21 cellular contexts compared by ENCODE assay signal in the genomic region with DNA sequence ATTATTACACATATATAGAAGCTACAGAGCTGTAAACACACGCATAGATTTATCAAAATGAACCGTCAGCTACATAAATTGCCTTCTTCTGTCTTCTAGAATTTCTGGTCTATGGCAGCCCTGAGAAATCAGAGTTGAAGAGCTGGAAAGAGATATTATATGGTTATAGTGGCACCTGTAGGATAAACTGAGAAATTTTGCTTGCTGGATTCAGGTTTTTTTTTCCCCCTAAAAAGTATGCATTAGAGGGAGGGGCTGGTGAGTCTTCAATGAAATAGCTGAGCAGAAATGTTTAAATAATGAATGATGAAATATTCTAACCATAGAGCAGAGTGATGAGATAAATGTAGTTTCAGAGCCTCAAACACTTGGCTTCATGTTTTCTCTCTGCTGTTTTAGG.
"Had no signal": no experiment of that assay in that cellular context is flagged by ENCODE, and none has a peak within 500 bp of the region (broad histone marks: within the 10 kb centered on the region; RNA-seq: fewer than 3 reads in every experiment).

No MANE protein-coding gene starts in this region.

- H3K4me3 Mint-ChIP-seq: activated CD4-positive, alpha-beta memory T cell treated with anti-CD3 and anti-CD28 coated beads for 36 hours; activated naive CD8-positive, alpha-beta T cell treated with anti-CD3 and anti-CD28 coated beads, Interleukin-2, amount 10 ng/mL, durations not matched to agents 7 days and 5 days; memory B cell; nephron had no signal

- H3K36me3 Mint-ChIP-seq: activated CD4-positive, alpha-beta memory T cell treated with anti-CD3 and anti-CD28 coated beads for 36 hours; activated naive CD8-positive, alpha-beta T cell treated with anti-CD3 and anti-CD28 coated beads, Interleukin-2, amount 10 ng/mL, durations not matched to agents 7 days and 5 days; memory B cell had no signal

- H3K27ac ChIP-seq: heart right ventricle, pancreas, psoas muscle, right atrium auricular region, upper lobe of right lung had no signal

- H3K4me1 ChIP-seq: pancreas, right atrium auricular region, upper lobe of right lung had no signal

- H3K4me1 Mint-ChIP-seq: activated naive CD8-positive, alpha-beta T cell treated with anti-CD3 and anti-CD28 coated beads, Interleukin-2, amount 10 ng/mL, durations not matched to agents 7 days and 5 days had no signal

- H3K4me3 ChIP-seq: heart right ventricle, pancreas, psoas muscle, right atrium auricular region, upper lobe of right lung had no signal

- FAIRE-seq: endometrium, pancreas had no signal

- ATAC-seq: heart right ventricle; left cardiac atrium; pancreas; psoas muscle; stimulated activated naive CD8-positive, alpha-beta T cell treated with anti-CD3 and anti-CD28 coated beads, Interleukin-15, Interleukin-2, amounts not matched to agents 100 U/mL and 50 U/mL, for 24 hours; upper lobe of right lung had no signal

- DNase-seq: activated CD4-positive, alpha-beta memory T cell treated with anti-CD3 and anti-CD28 coated beads for 36 hours; activated CD4-positive, alpha-beta T cell treated with anti-CD3 and anti-CD28 coated beads for 48 hours; activated CD4-positive, CD25-positive, alpha-beta regulatory T cell; activated naive CD4-positive, alpha-beta T cell treated with Interleukin-2 at 50 U/mL for 16 hours; activated naive CD8-positive, alpha-beta T cell treated with anti-CD3 and anti-CD28 coated beads, Interleukin-2, amount 10 ng/mL, durations not matched to agents 7 days and 5 days; activated T-cell treated with anti-CD3 and anti-CD28 coated beads, Interleukin-2, amount 50 U/mL, for 48 hours; amygdala; cerebellar nuclear complex; cortex of kidney; heart right ventricle; islet precursor cell; left cardiac atrium; pancreas; psoas muscle; stimulated activated CD4-positive, alpha-beta T cell treated with anti-CD3 and anti-CD28 coated beads, Interleukin-4, amount 100 ng/mL, for 24 hours; stimulated activated naive CD8-positive, alpha-beta T cell treated with anti-CD3 and anti-CD28 coated beads, Interleukin-15, Interleukin-2, amounts not matched to agents 100 U/mL and 50 U/mL, for 24 hours; upper lobe of right lung had no signal

- H3K27ac Mint-ChIP-seq: activated CD4-positive, alpha-beta memory T cell treated with anti-CD3 and anti-CD28 coated beads for 36 hours; activated naive CD8-positive, alpha-beta T cell treated with anti-CD3 and anti-CD28 coated beads, Interleukin-2, amount 10 ng/mL, durations not matched to agents 7 days and 5 days; memory B cell; nephron had no signal

- H3K9me3 ChIP-seq: heart right ventricle, pancreas, psoas muscle, right atrium auricular region, upper lobe of right lung had no signal

- H3K9me3 Mint-ChIP-seq: activated CD4-positive, alpha-beta memory T cell treated with anti-CD3 and anti-CD28 coated beads for 36 hours; activated naive CD8-positive, alpha-beta T cell treated with anti-CD3 and anti-CD28 coated beads, Interleukin-2, amount 10 ng/mL, durations not matched to agents 7 days and 5 days; memory B cell; nephron had no signal
